Comparison of ENCODE assay signal across 15 cellular contexts in the genomic region with DNA sequence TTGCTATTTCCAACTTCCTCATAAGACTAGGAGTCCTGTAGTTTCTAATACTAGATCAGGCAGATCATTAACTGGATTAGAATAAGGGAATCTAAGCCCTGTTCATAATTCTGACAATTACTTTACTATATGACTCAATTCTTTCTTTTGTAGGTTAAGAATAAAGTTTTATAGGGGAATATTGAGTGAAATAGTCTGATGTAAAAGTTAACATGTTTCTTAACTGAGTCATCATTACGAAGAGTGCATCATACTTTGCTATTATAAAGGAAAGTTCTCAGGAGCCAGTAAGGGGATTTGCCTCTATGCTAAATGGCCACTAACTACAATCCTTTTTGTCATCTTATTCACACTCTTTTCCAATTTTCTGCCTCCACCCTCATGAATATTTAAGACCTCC.
DNase-seq lines count a peak whose midpoint lies in the region; ATAC-seq and TF ChIP-seq lines count a peak whose summit lies in the region.
"Had no signal": no experiment of that assay in that cellular context is flagged by ENCODE, and none has a peak within 500 bp of the region (broad histone marks: within the 10 kb centered on the region; RNA-seq: fewer than 3 reads in every experiment).

No MANE protein-coding gene starts in this region.

- H3K27ac ChIP-seq in Peyer's patch: no peak overlapping the region
- no peak overlapping the region for H3K27ac ChIP-seq in gastrocnemius medialis
- H3K27ac ChIP-seq: lower lobe of right lung had no signal

- TF ChIP-seq CTCF in BJ (IDR thresholded peaks at IDR 0.05; ENCODE audit: insufficient read depth, low read depth, low read length) (no peak), cardiac fibroblast (IDR thresholded peaks at IDR 0.05; ENCODE audit: low read depth, low read length) (no peak), Peyer's patch (IDR thresholded peaks at IDR 0.05) (no peak), gastrocnemius medialis (IDR thresholded peaks at IDR 0.05 in 4 of 5, conservative IDR thresholded peaks at IDR 0.05 in 1 of 5) (no peak)

- CTCF ChIA-PET in BJ (lab: Yijun Ruan, JAX): no interaction called here

- DNase-seq in BJ (ENCODE audit: low read depth) (peak; percentile 62), LoVo (ENCODE audit: low spot score) (peak; percentile 17), cardiac fibroblast (ENCODE audit: low read depth in 2 of 2) (peak; percentile 58 to 86), kidney tubule cell (ENCODE audit: low spot score) (peak; percentile 83), Peyer's patch (no peak), gastrocnemius medialis (no peak), RPMI8226 (no peak)
- DNase-seq in stimulated activated CD4-positive, alpha-beta T cell treated with anti-CD3 and anti-CD28 coated beads, Interleukin-4, amount 100 ng/mL, for 4 hours: no peak
- DNase-seq: activated CD4-positive, alpha-beta T cell treated with anti-CD3 and anti-CD28 coated beads, Interleukin-2, amount 50 U/mL, for 1 hour; activated gamma-delta T cell; CD4-positive, alpha-beta memory T cell; head of caudate nucleus; lower lobe of right lung; NCI-H1436 treated with DMSO at 0.1 percent for 48 hours had no signal

- in situ Hi-C loops in gastrocnemius medialis (cut with MboI; ENCODE audit: low sequenced_read_pairs in 4 of 4): no loop called here

- TF ChIP-seq POLR2A in Peyer's patch (IDR thresholded peaks at IDR 0.05) (no peak), gastrocnemius medialis (IDR thresholded peaks at IDR 0.05) (no peak)

- no peaks in the 10 kb centered on the region for H3K9me3 ChIP-seq in Peyer's patch
- H3K9me3 ChIP-seq in gastrocnemius medialis: no peaks in the 10 kb centered on the region
- H3K9me3 ChIP-seq: lower lobe of right lung had no signal

- intact Hi-C loops in gastrocnemius medialis (cut with DNase I; ENCODE audit: low total_unique reads): no loop called here

- H3K36me3 ChIP-seq in BJ (ENCODE audit: control insufficient read depth, insufficient read depth, low read length) (no peaks in the 10 kb centered on the region), Peyer's patch (no peaks in the 10 kb centered on the region), gastrocnemius medialis (no peaks in the 10 kb centered on the region)
- H3K36me3 ChIP-seq: lower lobe of right lung had no signal

- no peak overlapping the region for H3K4me3 ChIP-seq in BJ (ENCODE audit: low read depth, low read length)
- no peak overlapping the region for H3K4me3 ChIP-seq in cardiac fibroblast (replicated peaks in 1 of 2; ENCODE audit: low read depth in 2 of 2, low read length in 2 of 2)
- H3K4me3 ChIP-seq in Peyer's patch: no peak overlapping the region
- H3K4me3 ChIP-seq in gastrocnemius medialis: no peak overlapping the region
- H3K4me3 ChIP-seq: lower lobe of right lung had no signal

- ATAC-seq in gastrocnemius medialis: no peak
- ATAC-seq: HepG2, lower lobe of right lung had no signal

- H3K27me3 ChIP-seq in BJ (ENCODE audit: control insufficient read depth, insufficient read depth, low read length) (no peaks in the 10 kb centered on the region), Peyer's patch (no peaks in the 10 kb centered on the region), gastrocnemius medialis (no peaks in the 10 kb centered on the region)

- POLR2A ChIA-PET in BJ (lab: Charles Lee): no interaction called here

- no peaks in the 10 kb centered on the region for H3K4me1 ChIP-seq in Peyer's patch
- no peaks in the 10 kb centered on the region for H3K4me1 ChIP-seq in gastrocnemius medialis
- H3K4me1 ChIP-seq: lower lobe of right lung had no signal

Comparison
In these comparisons a context has a peak if more than half of its experiments do, and no peak if none do; other contexts are left out.
1. DNase-seq: peak in BJ (single experiment), LoVo (single experiment), cardiac fibroblast (2 of 2) and kidney tubule cell (single experiment); none in Peyer's patch (0 of 3), gastrocnemius medialis (0 of 2), RPMI8226 (single experiment) and stimulated activated CD4-positive, alpha-beta T cell treated with anti-CD3 and anti-CD28 coated beads, Interleukin-4, amount 100 ng/mL, for 4 hours (0 of 2).